ENCODE assay signal across 8 cellular contexts in the genomic region with DNA sequence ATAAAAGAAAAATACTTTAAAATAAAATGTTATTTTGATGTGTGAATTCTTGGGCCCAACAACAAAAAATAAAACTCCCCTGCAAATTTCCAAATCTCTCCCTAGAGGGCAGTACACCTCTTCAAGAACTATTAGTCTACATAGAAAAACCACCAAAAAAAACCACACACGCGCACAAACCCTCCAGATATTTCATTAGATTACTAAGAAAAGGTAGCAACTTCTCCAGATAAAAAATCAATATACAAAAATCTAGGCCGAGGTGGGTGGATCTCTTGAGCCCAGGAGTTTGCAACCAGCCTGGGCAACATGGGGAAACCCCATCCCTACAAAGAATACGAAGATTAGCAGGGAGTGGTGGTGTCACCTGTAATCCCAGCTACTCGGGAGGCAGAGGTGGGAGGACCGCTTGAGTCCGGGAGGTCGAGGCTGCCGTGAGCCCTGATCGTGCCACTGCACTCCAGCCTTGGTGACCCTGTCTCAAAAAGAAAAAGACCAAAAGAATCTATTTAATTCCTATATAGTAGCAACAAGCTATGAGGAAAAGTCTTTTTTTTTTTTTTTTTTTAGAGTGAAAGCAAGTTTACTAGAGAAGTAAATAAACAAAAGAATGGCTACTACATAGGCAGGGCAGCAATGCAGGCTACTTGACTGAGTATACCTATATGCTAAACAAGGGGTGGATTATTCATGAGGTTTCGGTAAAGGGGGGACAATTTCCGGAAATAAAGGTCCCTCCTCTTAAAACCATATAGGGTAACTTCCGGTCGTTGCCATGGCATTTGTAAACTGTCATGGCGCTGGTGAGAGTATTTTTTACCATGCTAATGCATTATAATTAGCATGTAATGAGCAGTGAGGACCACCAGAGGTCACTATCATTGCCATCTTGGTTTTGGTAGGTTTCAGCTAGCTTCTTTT. TPM values are rescaled to one million over a fixed set of nuclear protein-coding genes. Genes with fewer than 3 reads are reported as not detected.
DNase-seq lines count a peak whose midpoint lies in the region; TF ChIP-seq lines count a peak whose summit lies in the region.

No MANE protein-coding gene starts in this region.

- DNase-seq in H7 (peak; percentile 81), MG63 (peak; percentile 61), SHP77 treated with DMSO at 0.1 percent for 48 hours (lab: John Stamatoyannopoulos, UW) (peak; percentile 92), glomerular endothelial cell (ENCODE audit: extremely low read depth, low read depth, low spot score) (peak; percentile 92), occipital lobe (lab: John Stamatoyannopoulos, UW) (peak; percentile 37), transverse colon (peak; percentile 84)
- peak; percentile 86 for DNase-seq in activated naive CD4-positive, alpha-beta T cell treated with anti-CD3 and anti-CD28 coated beads, Interleukin-2, amount 10 ng/mL, durations not matched to agents 7 days and 5 days

- no peak for TF ChIP-seq POLR2A in transverse colon (IDR thresholded peaks at IDR 0.05)

- no peak overlapping the region for H3K4me3 ChIP-seq in H7 (ENCODE audit: insufficient read depth, low read depth, low read length)
- peak overlapping the region; percentile 34 for H3K4me3 ChIP-seq in MG63
- peak overlapping the region in 3 of 4 donors; percentile 22 to 51 (median 33) for H3K4me3 ChIP-seq in transverse colon

- H3K27me3 Mint-ChIP-seq in activated naive CD4-positive, alpha-beta T cell treated with anti-CD3 and anti-CD28 coated beads, Interleukin-2, amount 10 ng/mL, durations not matched to agents 7 days and 5 days: peaks cover 22% of the 10 kb centered on the region

- H3K36me3 ChIP-seq in ES-I3 (ENCODE audit: insufficient read depth, low read length) (no peaks in the 10 kb centered on the region), H7 (replicated peaks; ENCODE audit: control insufficient read depth, insufficient read depth, low read length) (no peaks in the 10 kb centered on the region), MG63 (no peaks in the 10 kb centered on the region), transverse colon (no peaks in the 10 kb centered on the region)

- in situ Hi-C loops in transverse colon (cut with MboI; ENCODE audit: low pct_ligation_motif_present in 1 of 4, low pct_unique_long_range_greater_than_20kb in 1 of 4, low sequenced_read_pairs in 3 of 4): loop anchor here in 3 of 4 donors (5.0 to 25.0 kb wide), 7 partner anchors 35 to 310 kb away; no protein-coding TSS in a partner anchor

- peak overlapping the region; percentile 78 to 84 (median 81) for H3K27ac ChIP-seq in transverse colon

- no peak for TF ChIP-seq EP300 in transverse colon (IDR thresholded peaks at IDR 0.05; ENCODE audit: low read depth)

- peaks cover 6% of the 10 kb centered on the region for H3K27me3 ChIP-seq in H7 (ENCODE audit: control insufficient read depth, insufficient read depth, low read length)
- no peaks in the 10 kb centered on the region for H3K27me3 ChIP-seq in MG63
- H3K27me3 ChIP-seq in transverse colon: peaks cover 7% of the 10 kb centered on the region

- peak overlapping the region; percentile 30 for H3K27ac Mint-ChIP-seq in activated naive CD4-positive, alpha-beta T cell treated with anti-CD3 and anti-CD28 coated beads, Interleukin-2, amount 10 ng/mL, durations not matched to agents 7 days and 5 days

- no peaks in the 10 kb centered on the region for H3K36me3 Mint-ChIP-seq in activated naive CD4-positive, alpha-beta T cell treated with anti-CD3 and anti-CD28 coated beads, Interleukin-2, amount 10 ng/mL, durations not matched to agents 7 days and 5 days

- H3K9me3 ChIP-seq in ES-I3 (ENCODE audit: control insufficient read depth, insufficient read depth, low read length): no peaks in the 10 kb centered on the region
- H3K9me3 ChIP-seq in MG63: no peaks in the 10 kb centered on the region
- no peaks in the 10 kb centered on the region for H3K9me3 ChIP-seq in transverse colon

- H3K4me3 Mint-ChIP-seq in activated naive CD4-positive, alpha-beta T cell treated with anti-CD3 and anti-CD28 coated beads, Interleukin-2, amount 10 ng/mL, durations not matched to agents 7 days and 5 days: peak overlapping the region; percentile 48

- H3K4me1 ChIP-seq in ES-I3 (ENCODE audit: insufficient read depth, low read length): no peaks in the 10 kb centered on the region; the same call in 1 of the 2 replicates
- peaks cover 4 to 33% (median 20%) of the 10 kb centered on the region in 4 donors for H3K4me1 ChIP-seq in transverse colon

- H3K9ac ChIP-seq in ES-I3 (ENCODE audit: low read depth, low read length): peak overlapping the region; percentile 37; the same call in 1 of the 2 replicates

- peak; percentile 69 to 90 (median 78) for TF ChIP-seq CTCF in transverse colon (IDR thresholded peaks at IDR 0.05)

- 1 to 3% methylated on average over 14 to 15 of the region's 15 CpGs for WGBS in transverse colon (ENCODE audit: low coverage in 1 of 2), 2 donors

- H3K4me1 Mint-ChIP-seq in activated naive CD4-positive, alpha-beta T cell treated with anti-CD3 and anti-CD28 coated beads, Interleukin-2, amount 10 ng/mL, durations not matched to agents 7 days and 5 days: peaks cover 16% of the 10 kb centered on the region

- H3K9me3 Mint-ChIP-seq in activated naive CD4-positive, alpha-beta T cell treated with anti-CD3 and anti-CD28 coated beads, Interleukin-2, amount 10 ng/mL, durations not matched to agents 7 days and 5 days: no peaks in the 10 kb centered on the region

- intact Hi-C loops in transverse colon (cut with DNase I; ENCODE audit: low total_unique reads): loop anchor here (1.0 to 10.0 kb wide), 2 partner anchors 44 to 138 kb away; no protein-coding TSS in a partner anchor

- CTCF ChIA-PET in activated naive CD4-positive, alpha-beta T cell treated with anti-CD3 and anti-CD28 coated beads, Interleukin-2, amount 10 ng/mL, durations not matched to agents 7 days and 5 days (lab: Charles Lee): interaction anchor here (0.7 to 8.9 kb wide), 17 partner anchors 16 to 324 kb away, joined by 3 to 152 read pairs (median 5); no protein-coding TSS in a partner anchor

RNA-seq across cellular contexts. Expression of a gene that starts 13.1 kb away (rescaled TPM):
- 0.07 TPM in 1 of 2 replicates, not detected in the other for total RNA-seq in H7 (2014; rRNA removed; shearing (Covaris generic))
- total RNA-seq in MG63 (2014; rRNA removed; shearing (Covaris generic); ENCODE audit: low replicate concordance): not detected in 2 replicates
- total RNA-seq in glomerular endothelial cell (not detected in 2 replicates), occipital lobe (not detected), transverse colon (10 to 100 TPM; 64.7 to 88.1 (median 72.0) TPM)

RNA-seq across cellular contexts. Expression of a gene that starts 19.5 kb away (rescaled TPM):
- 15.9 and 16.3 TPM in 2 replicates for total RNA-seq in H7 (2014; rRNA removed; shearing (Covaris generic))
- 2.1 and 6.1 TPM in 2 replicates for total RNA-seq in MG63 (2014; rRNA removed; shearing (Covaris generic); ENCODE audit: low replicate concordance)
- total RNA-seq in glomerular endothelial cell (7.1 and 8.8 TPM in 2 replicates), occipital lobe (17.2 TPM), transverse colon (100 to 1,000 TPM; 210 to 290 (median 214) TPM)

RNA-seq across cellular contexts. Expression of a gene that starts 55.4 kb away (rescaled TPM):
- total RNA-seq in H7 (2014; rRNA removed; shearing (Covaris generic)): not detected in 2 replicates
- not detected in 2 replicates for total RNA-seq in MG63 (2014; rRNA removed; shearing (Covaris generic); ENCODE audit: low replicate concordance)
- total RNA-seq in glomerular endothelial cell (0.53 TPM in 1 of 2 replicates, not detected in the other), occipital lobe (not detected), transverse colon (100 to 1,000 TPM in 1 of 4 donors, 10 to 100 TPM in 3; 16.0 to 126 (median 49.4) TPM)

Comparison
In these comparisons a context has a peak if more than half of its experiments do, and no peak if none do; other contexts are left out.
1. DNase-seq: peak in every context shown above with its lines; median percentile 92 in SHP77 treated with DMSO at 0.1 percent for 48 hours; 92 in glomerular endothelial cell; 86 in activated naive CD4-positive, alpha-beta T cell treated with anti-CD3 and anti-CD28 coated beads, Interleukin-2, amount 10 ng/mL, durations not matched to agents 7 days and 5 days; 84 in transverse colon; 81 in H7; 61 in MG63; 37 in occipital lobe.
2. RNA of a gene that starts 13.1 kb away (total RNA-seq): 64.7 to 88.1 TPM in transverse colon; 0.07 TPM in H7, not detected in MG63, not detected in glomerular endothelial cell and not detected in occipital lobe (single experiment); every median in the first group is over 10 times any median in the second.
3. RNA of a gene that starts 19.5 kb away (total RNA-seq): 210 to 290 TPM in transverse colon; 17.2 TPM in occipital lobe (single experiment), 15.9 to 16.3 TPM in H7, 7.1 to 8.8 TPM in glomerular endothelial cell and 2.1 to 6.1 TPM in MG63; every median in the first group is over 10 times any median in the second.
4. RNA of a gene that starts 55.4 kb away (total RNA-seq): 16.0 to 126 TPM in transverse colon; not detected in H7, not detected in MG63, 0.53 TPM in glomerular endothelial cell and not detected in occipital lobe (single experiment); every median in the first group is over 10 times any median in the second.